ENCODE assay signal across 1 cellular context in the genomic region with DNA sequence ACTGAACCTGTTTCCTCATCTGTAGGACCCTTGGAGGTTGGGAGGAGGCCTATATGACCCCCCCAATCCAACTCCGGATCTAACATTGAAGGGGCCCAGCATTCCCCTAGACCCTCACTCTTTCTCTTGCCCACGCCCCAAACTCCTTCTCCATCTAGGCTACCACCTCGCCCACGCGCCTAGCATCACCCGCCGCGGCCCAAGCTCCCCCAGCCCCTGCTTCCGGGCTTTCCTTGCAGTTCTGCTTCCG.
TF ChIP-seq lines count a peak whose summit lies in the region.

No MANE protein-coding gene starts in this region.

TF ChIP-seq in GM23338, 12 proteins besides CTCF, POLR2A, EP300 and RAD21 (continued from another document):
- TF ChIP-seq, protein P1, sequence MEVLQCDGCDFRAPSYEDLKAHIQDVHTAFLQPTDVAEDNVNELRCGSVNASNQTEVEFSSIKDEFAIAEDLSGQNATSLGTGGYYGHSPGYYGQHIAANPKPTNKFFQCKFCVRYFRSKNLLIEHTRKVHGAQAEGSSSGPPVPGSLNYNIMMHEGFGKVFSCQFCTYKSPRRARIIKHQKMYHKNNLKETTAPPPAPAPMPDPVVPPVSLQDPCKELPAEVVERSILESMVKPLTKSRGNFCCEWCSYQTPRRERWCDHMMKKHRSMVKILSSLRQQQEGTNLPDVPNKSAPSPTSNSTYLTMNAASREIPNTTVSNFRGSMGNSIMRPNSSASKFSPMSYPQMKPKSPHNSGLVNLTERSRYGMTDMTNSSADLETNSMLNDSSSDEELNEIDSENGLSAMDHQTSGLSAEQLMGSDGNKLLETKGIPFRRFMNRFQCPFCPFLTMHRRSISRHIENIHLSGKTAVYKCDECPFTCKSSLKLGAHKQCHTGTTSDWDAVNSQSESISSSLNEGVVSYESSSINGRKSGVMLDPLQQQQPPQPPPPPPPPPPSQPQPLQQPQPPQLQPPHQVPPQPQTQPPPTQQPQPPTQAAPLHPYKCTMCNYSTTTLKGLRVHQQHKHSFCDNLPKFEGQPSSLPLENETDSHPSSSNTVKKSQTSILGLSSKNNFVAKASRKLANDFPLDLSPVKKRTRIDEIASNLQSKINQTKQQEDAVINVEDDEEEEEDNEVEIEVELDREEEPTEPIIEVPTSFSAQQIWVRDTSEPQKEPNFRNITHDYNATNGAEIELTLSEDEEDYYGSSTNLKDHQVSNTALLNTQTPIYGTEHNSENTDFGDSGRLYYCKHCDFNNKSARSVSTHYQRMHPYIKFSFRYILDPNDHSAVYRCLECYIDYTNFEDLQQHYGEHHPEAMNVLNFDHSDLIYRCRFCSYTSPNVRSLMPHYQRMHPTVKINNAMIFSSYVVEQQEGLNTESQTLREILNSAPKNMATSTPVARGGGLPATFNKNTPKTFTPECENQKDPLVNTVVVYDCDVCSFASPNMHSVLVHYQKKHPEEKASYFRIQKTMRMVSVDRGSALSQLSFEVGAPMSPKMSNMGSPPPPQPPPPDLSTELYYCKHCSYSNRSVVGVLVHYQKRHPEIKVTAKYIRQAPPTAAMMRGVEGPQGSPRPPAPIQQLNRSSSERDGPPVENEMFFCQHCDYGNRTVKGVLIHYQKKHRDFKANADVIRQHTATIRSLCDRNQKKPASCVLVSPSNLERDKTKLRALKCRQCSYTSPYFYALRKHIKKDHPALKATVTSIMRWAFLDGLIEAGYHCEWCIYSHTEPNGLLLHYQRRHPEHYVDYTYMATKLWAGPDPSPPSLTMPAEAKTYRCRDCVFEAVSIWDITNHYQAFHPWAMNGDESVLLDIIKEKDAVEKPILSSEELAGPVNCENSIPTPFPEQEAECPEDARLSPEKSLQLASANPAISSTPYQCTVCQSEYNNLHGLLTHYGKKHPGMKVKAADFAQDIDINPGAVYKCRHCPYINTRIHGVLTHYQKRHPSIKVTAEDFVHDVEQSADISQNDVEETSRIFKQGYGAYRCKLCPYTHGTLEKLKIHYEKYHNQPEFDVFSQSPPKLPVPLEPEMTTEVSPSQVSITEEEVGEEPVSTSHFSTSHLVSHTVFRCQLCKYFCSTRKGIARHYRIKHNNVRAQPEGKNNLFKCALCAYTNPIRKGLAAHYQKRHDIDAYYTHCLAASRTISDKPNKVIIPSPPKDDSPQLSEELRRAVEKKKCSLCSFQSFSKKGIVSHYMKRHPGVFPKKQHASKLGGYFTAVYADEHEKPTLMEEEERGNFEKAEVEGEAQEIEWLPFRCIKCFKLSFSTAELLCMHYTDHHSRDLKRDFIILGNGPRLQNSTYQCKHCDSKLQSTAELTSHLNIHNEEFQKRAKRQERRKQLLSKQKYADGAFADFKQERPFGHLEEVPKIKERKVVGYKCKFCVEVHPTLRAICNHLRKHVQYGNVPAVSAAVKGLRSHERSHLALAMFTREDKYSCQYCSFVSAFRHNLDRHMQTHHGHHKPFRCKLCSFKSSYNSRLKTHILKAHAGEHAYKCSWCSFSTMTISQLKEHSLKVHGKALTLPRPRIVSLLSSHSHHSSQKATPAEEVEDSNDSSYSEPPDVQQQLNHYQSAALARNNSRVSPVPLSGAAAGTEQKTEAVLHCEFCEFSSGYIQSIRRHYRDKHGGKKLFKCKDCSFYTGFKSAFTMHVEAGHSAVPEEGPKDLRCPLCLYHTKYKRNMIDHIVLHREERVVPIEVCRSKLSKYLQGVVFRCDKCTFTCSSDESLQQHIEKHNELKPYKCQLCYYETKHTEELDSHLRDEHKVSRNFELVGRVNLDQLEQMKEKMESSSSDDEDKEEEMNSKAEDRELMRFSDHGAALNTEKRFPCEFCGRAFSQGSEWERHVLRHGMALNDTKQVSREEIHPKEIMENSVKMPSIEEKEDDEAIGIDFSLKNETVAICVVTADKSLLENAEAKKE (CRISPR knock-in tag; IDR thresholded peaks at IDR 0.05) = no peak
